6 cellular contexts compared by ENCODE assay signal in the genomic region with DNA sequence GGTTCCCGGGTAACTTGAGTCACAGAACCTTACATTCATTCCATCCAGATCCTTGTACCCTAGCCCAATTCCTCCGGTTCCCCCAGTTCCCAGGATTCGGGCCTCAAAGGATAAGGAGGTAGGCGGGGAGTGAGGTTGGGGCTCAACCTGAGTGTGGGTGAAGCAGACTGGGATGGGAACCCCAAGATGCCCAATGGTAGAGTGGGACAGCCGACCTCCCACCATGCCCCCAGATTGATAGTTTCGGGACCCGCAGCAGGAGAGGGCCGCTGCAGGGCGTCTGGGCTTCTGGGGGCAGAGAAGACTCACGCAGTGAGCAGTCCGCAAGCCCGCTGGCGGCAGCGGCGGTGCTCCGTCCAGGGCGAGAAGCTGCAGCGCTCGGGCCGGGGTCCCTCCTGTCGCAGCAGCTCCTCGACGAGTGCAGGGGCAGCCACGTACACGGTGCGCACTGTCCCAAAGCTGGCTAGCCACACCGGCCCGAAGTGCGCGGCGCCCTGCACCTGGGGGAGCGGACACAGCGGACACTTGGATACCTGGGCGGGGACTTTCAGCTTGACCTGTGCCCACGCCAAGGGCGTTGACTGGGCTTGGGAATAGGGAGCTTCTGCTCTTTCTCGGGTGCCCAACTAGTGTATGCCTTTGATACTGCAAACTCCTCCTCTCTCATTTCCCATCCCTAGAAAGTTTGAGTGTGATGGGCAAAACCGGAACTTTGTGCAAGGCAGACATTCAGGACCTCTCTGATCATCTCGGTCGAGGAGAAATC. TPM values are rescaled to one million over a fixed set of nuclear protein-coding genes. Genes with fewer than 3 reads are reported as not detected.
A peak's percentile ranks its signal among the peaks of the same experiment; 100 is the strongest.
DNase-seq lines count a peak whose midpoint lies in the region; ATAC-seq and TF ChIP-seq lines count a peak whose summit lies in the region.

No MANE protein-coding gene starts in this region.

- H3K27ac ChIP-seq in lower lobe of right lung, result no peak overlapping the region

- intact Hi-C loops in activated CD4-positive, alpha-beta memory T cell treated with anti-CD3 and anti-CD28 coated beads for 36 hours (cut with micrococcal nuclease), result loop anchor here (1.0 to 2.0 kb wide), 2 partner anchors 10 to 133 kb away; no protein-coding TSS in a partner anchor
- intact Hi-C loops in lower lobe of right lung (cut with DNase I), result no loop called here

- CTCF ChIA-PET in activated CD4-positive, alpha-beta memory T cell treated with anti-CD3 and anti-CD28 coated beads for 36 hours (lab: Charles Lee), result interaction anchor here (1.0 to 5.1 kb wide), 6 partner anchors 9 to 130 kb away, joined by 3 to 52 read pairs (median 8); a partner anchor contains a TSS

- peaks cover 34% of the 10 kb centered on the region for H3K4me1 Mint-ChIP-seq in activated CD4-positive, alpha-beta memory T cell treated with anti-CD3 and anti-CD28 coated beads for 36 hours (ENCODE audit: low read depth)

- no peaks in the 10 kb centered on the region for H3K9me3 Mint-ChIP-seq in activated CD4-positive, alpha-beta memory T cell treated with anti-CD3 and anti-CD28 coated beads for 36 hours

- H3K36me3 Mint-ChIP-seq in activated CD4-positive, alpha-beta memory T cell treated with anti-CD3 and anti-CD28 coated beads for 36 hours, result peaks cover 26% of the 10 kb centered on the region

- peak overlapping the region; percentile 77 for H3K27ac Mint-ChIP-seq in activated CD4-positive, alpha-beta memory T cell treated with anti-CD3 and anti-CD28 coated beads for 36 hours

- no peaks in the 10 kb centered on the region for H3K9me3 ChIP-seq in lower lobe of right lung

- peaks cover 35% of the 10 kb centered on the region for H3K27me3 ChIP-seq in lower lobe of right lung (ENCODE audit: low read depth)

- H3K4me3 ChIP-seq in lower lobe of right lung, result peak overlapping the region; percentile 55

- TF ChIP-seq CTCF in lower lobe of right lung (IDR thresholded peaks at IDR 0.05) (no peak), omental fat pad (IDR thresholded peaks at IDR 0.05) (no peak)

- DNase-seq in DMS53 (lab: John Stamatoyannopoulos, UW) (peak; percentile 62), lower lobe of right lung (no peak), amniotic stem cell (lab: John Stamatoyannopoulos, UW) (no peak), omental fat pad (ENCODE audit: low spot score) (no peak), NCI-H2107 (lab: John Stamatoyannopoulos, UW) (no peak)
- DNase-seq in activated CD4-positive, alpha-beta memory T cell treated with anti-CD3 and anti-CD28 coated beads for 36 hours, result no peak

- peaks cover 19% of the 10 kb centered on the region for H3K36me3 ChIP-seq in lower lobe of right lung

- peaks cover 2% of the 10 kb centered on the region for H3K27me3 Mint-ChIP-seq in activated CD4-positive, alpha-beta memory T cell treated with anti-CD3 and anti-CD28 coated beads for 36 hours

- peaks cover 33% of the 10 kb centered on the region for H3K4me1 ChIP-seq in lower lobe of right lung

- ATAC-seq in lower lobe of right lung, result peak; percentile 32 to 53
- ATAC-seq in omental fat pad (ENCODE audit: low FRiP score), result no peak

- H3K4me3 Mint-ChIP-seq in activated CD4-positive, alpha-beta memory T cell treated with anti-CD3 and anti-CD28 coated beads for 36 hours, result peak overlapping the region; percentile 86

- POLR2A ChIA-PET in activated CD4-positive, alpha-beta memory T cell treated with anti-CD3 and anti-CD28 coated beads for 36 hours (lab: Charles Lee), result interaction anchor here (0.7 to 1.3 kb wide), 6 partner anchors 9 to 70 kb away, joined by 3 to 5 read pairs (median 4); a partner anchor contains a TSS

RNA-seq across cellular contexts. Expression of a gene that starts 1.0 kb away (rescaled TPM):
- 1 to 10 TPM; 7.1 to 8.2 TPM for total RNA-seq in activated CD4-positive, alpha-beta memory T cell treated with anti-CD3 and anti-CD28 coated beads for 36 hours
- 1.1 TPM for total RNA-seq in lower lobe of right lung
- total RNA-seq in omental fat pad, result 1 to 10 TPM in 2 of 4 donors, under 1 TPM in 1, not detected in 1; 0.19 to 5.6 (median 2.8) TPM

RNA-seq across cellular contexts. Expression of a gene that starts 6.0 kb away (rescaled TPM):
- total RNA-seq in activated CD4-positive, alpha-beta memory T cell treated with anti-CD3 and anti-CD28 coated beads for 36 hours, result 10 to 100 TPM; 30.0 to 32.0 TPM
- total RNA-seq in lower lobe of right lung, result 14.4 TPM
- total RNA-seq in omental fat pad, result 10 to 100 TPM; 11.2 to 39.3 (median 15.2) TPM

RNA-seq across cellular contexts. Expression of a gene that starts 6.5 kb away (rescaled TPM):
- total RNA-seq in activated CD4-positive, alpha-beta memory T cell treated with anti-CD3 and anti-CD28 coated beads for 36 hours, result 1 to 10 TPM; 3.7 to 3.9 TPM
- 6.8 TPM for total RNA-seq in lower lobe of right lung
- 10 to 100 TPM in 1 of 4 donors, 1 to 10 TPM in 3; 6.1 to 10.9 (median 9.3) TPM for total RNA-seq in omental fat pad

RNA-seq across cellular contexts. Expression of a gene that starts 11.0 kb away (rescaled TPM):
- 10 to 100 TPM; 20.9 to 21.2 TPM for total RNA-seq in activated CD4-positive, alpha-beta memory T cell treated with anti-CD3 and anti-CD28 coated beads for 36 hours
- total RNA-seq in lower lobe of right lung (20.0 TPM), omental fat pad (1 to 10 TPM; 2.4 to 8.7 (median 5.1) TPM)

RNA-seq across cellular contexts. Expression of a gene that starts 13.8 kb away (rescaled TPM):
- total RNA-seq in activated CD4-positive, alpha-beta memory T cell treated with anti-CD3 and anti-CD28 coated beads for 36 hours, result 100 to 1,000 TPM; 181 to 195 TPM
- total RNA-seq in lower lobe of right lung (68.4 TPM), omental fat pad (10 to 100 TPM; 81.9 to 96.2 (median 89.0) TPM)
